10 cellular contexts compared by ENCODE assay signal in genomic region chr3:161770532-161771386, GRCh38.
DNase-seq lines count a peak whose midpoint lies in the region; ATAC-seq and TF ChIP-seq lines count a peak whose summit lies in the region.
"Had no signal": no experiment of that assay in that cellular context is flagged by ENCODE, and none has a peak within 500 bp of the region (broad histone marks: within the 10 kb centered on the region; RNA-seq: fewer than 3 reads in every experiment).

No MANE protein-coding gene starts in this region.

- no peaks in the 10 kb centered on the region for H3K4me1 ChIP-seq in esophagus muscularis mucosa

- ATAC-seq in GM18867 (IDR thresholded peaks at IDR 0.05; ENCODE audit: unreplicated experiment) (peak; percentile 82), GM21717 (IDR thresholded peaks at IDR 0.05; ENCODE audit: unreplicated experiment) (peak; percentile 88), HG03565 (IDR thresholded peaks at IDR 0.05; ENCODE audit: unreplicated experiment) (peak; percentile 79)

- no peak overlapping the region for H3K27ac ChIP-seq in esophagus muscularis mucosa (replicated peaks in 1 of 4)
- H3K27ac ChIP-seq: HL-60 had no signal

- DNase-seq in glomerular visceral epithelial cell (ENCODE audit: extremely low spot score) (peak; percentile 58), DMS 273 (lab: John Stamatoyannopoulos, UW; ENCODE audit: unreplicated experiment) (no peak), HCEC 1CT (no peak), hepatic stellate cell (ENCODE audit: low spot score) (no peak), esophagus muscularis mucosa (ENCODE audit: extremely low spot score) (no peak)
- DNase-seq: effector CD4-positive, alpha-beta T cell had no signal

- no peaks in the 10 kb centered on the region for H3K27me3 ChIP-seq in esophagus muscularis mucosa

- TF ChIP-seq CTCF in esophagus muscularis mucosa (IDR thresholded peaks at IDR 0.05) = no peak

- no peak overlapping the region for H3K4me3 ChIP-seq in esophagus muscularis mucosa

- 71% methylated on average over 3 of the region's 3 CpGs for WGBS in esophagus muscularis mucosa

- TF ChIP-seq POLR2A in esophagus muscularis mucosa (IDR thresholded peaks at IDR 0.05; ENCODE audit: low read depth) = no peak

- no peaks in the 10 kb centered on the region for H3K36me3 ChIP-seq in esophagus muscularis mucosa

- intact Hi-C loops in esophagus muscularis mucosa (cut with DNase I) = no loop called here

- H3K9me3 ChIP-seq in esophagus muscularis mucosa = no peaks in the 10 kb centered on the region

- no peak for TF ChIP-seq EP300 in esophagus muscularis mucosa (IDR thresholded peaks at IDR 0.05)
